8 cellular contexts compared by ENCODE assay signal in genomic region chr7:112414855-112415490, GRCh38. TPM values are rescaled to one million over a fixed set of nuclear protein-coding genes. Genes with fewer than 3 reads are reported as not detected.
DNase-seq lines count a peak whose midpoint lies in the region; FAIRE-seq and TF ChIP-seq lines count a peak whose summit lies in the region.

No MANE protein-coding gene starts in this region.

- TF ChIP-seq CTCF in OCI-LY7 (conservative IDR thresholded peaks at IDR 0.05; ENCODE audit: low read length) (peak; percentile 83), esophagus muscularis mucosa (IDR thresholded peaks at IDR 0.05) (peak; percentile 28 to 49 (median 36))

- no peaks in the 10 kb centered on the region for H3K79me2 ChIP-seq in OCI-LY7 (ENCODE audit: insufficient read depth, low read depth, low read length)

- H3K27me3 ChIP-seq in esophagus muscularis mucosa = peaks cover 0 to 6% (median 0%) of the 10 kb centered on the region in 4 donors

- H2AFZ ChIP-seq in OCI-LY7 (ENCODE audit: low read length) = no peak overlapping the region

- H3K9me3 ChIP-seq in OCI-LY7 (ENCODE audit: low read length) = peaks cover 6% of the 10 kb centered on the region; the same call in 1 of the 2 replicates
- no peaks in the 10 kb centered on the region for H3K9me3 ChIP-seq in esophagus muscularis mucosa

- intact Hi-C loops in OCI-LY7 (cut with micrococcal nuclease; ENCODE audit: unreplicated experiment) = loop anchor here (5.0 kb wide), 3 partner anchors 82 to 673 kb away; no protein-coding TSS in a partner anchor
- intact Hi-C loops in esophagus muscularis mucosa (cut with DNase I) = loop anchor here (5.0 to 10.0 kb wide), 3 partner anchors 82 to 663 kb away; no protein-coding TSS in a partner anchor

- no peak for TF ChIP-seq EP300 in esophagus muscularis mucosa (IDR thresholded peaks at IDR 0.05)

- no peak for TF ChIP-seq POLR2A in esophagus muscularis mucosa (IDR thresholded peaks at IDR 0.05; ENCODE audit: low read depth)

- no peak for FAIRE-seq in HTR-8/SVneo (lab: Jason Lieb, UNC)

- H3K4me1 ChIP-seq in OCI-LY7 (ENCODE audit: insufficient read depth, low read length, poor library complexity, severe bottlenecking) (peaks cover 4% of the 10 kb centered on the region), esophagus muscularis mucosa (peaks cover 0 to 3% (median under 1%) of the 10 kb centered on the region in 4 donors)

- peak; percentile 73 for DNase-seq in ELR (ENCODE audit: low read depth)
- DNase-seq in HTR-8/SVneo (ENCODE audit: insufficient read length, low spot score) = peak; percentile 29
- peak; percentile 51 for DNase-seq in OCI-LY7 (ENCODE audit: low spot score)
- DNase-seq in esophagus muscularis mucosa (ENCODE audit: extremely low spot score) = no peak
- DNase-seq in pons (ENCODE audit: low spot score) = peak; percentile 73
- no peak for DNase-seq in mesenteric fat pad (ENCODE audit: low spot score)
- DNase-seq in activated CD4-positive, CD25-positive, alpha-beta regulatory T cell (lab: John Stamatoyannopoulos, UW) = no peak
- no peak for DNase-seq in stimulated activated CD4-positive, alpha-beta T cell treated with anti-CD3 and anti-CD28 coated beads, Interleukin-4, amount 100 ng/mL, for 4 hours

- no peak overlapping the region for H3K4me3 ChIP-seq in OCI-LY7 (ENCODE audit: low read depth, low read length, poor library complexity, severe bottlenecking)
- no peak overlapping the region for H3K4me3 ChIP-seq in esophagus muscularis mucosa

- H3K4me2 ChIP-seq in OCI-LY7 (ENCODE audit: low read length) = no peak overlapping the region

- no peaks in the 10 kb centered on the region for H3K9me2 ChIP-seq in OCI-LY7 (ENCODE audit: insufficient read depth, low read length)

- CTCF ChIA-PET in OCI-LY7 (lab: Charles Lee; ENCODE audit: unreplicated experiment) = no interaction called here

- no peak overlapping the region for H3K27ac ChIP-seq in OCI-LY7 (ENCODE audit: low read depth, low read length, poor library complexity, severe bottlenecking)
- no peak overlapping the region for H3K27ac ChIP-seq in esophagus muscularis mucosa (replicated peaks in 1 of 4)

- H3K36me3 ChIP-seq in OCI-LY7 (ENCODE audit: insufficient read depth, low read length) (no peaks in the 10 kb centered on the region), esophagus muscularis mucosa (no peaks in the 10 kb centered on the region)

- no peaks in the 10 kb centered on the region for H4K20me1 ChIP-seq in OCI-LY7 (ENCODE audit: insufficient read depth, low read length)

- BruUV-seq in OCI-LY7 (replicated peaks; lab: Mats Ljungman, UMichigan) = no TSS peak

- WGBS in esophagus muscularis mucosa = 9% methylated on average over 3 of the region's 3 CpGs

- POLR2A ChIA-PET in OCI-LY7 (lab: Charles Lee) = interaction anchor here (0.8 kb wide), 1 partner anchor 165 kb away, joined by 4 read pairs; no protein-coding TSS in a partner anchor

RNA-seq across cellular contexts. Expression of gene IFRD1, which starts 35.3 kb away (rescaled TPM):
- 49.1 and 54.9 TPM in 2 replicates for total RNA-seq in OCI-LY7 (2014; rRNA removed; shearing (Covaris generic))
- total RNA-seq in OCI-LY7 (2022) (65.6 and 82.2 TPM in 2 replicates), esophagus muscularis mucosa (10 to 100 TPM; 36.9 to 51.5 (median 48.0) TPM), mesenteric fat pad (82.6 TPM)

Comparison
In these comparisons a context has a peak if more than half of its experiments do, and no peak if none do; other contexts are left out.
1. DNase-seq: peak in ELR (single experiment), HTR-8/SVneo (single experiment), OCI-LY7 (single experiment) and pons (single experiment); none in esophagus muscularis mucosa (single experiment), mesenteric fat pad (single experiment), activated CD4-positive, CD25-positive, alpha-beta regulatory T cell (0 of 4) and stimulated activated CD4-positive, alpha-beta T cell treated with anti-CD3 and anti-CD28 coated beads, Interleukin-4, amount 100 ng/mL, for 4 hours (0 of 2).